ENCODE assay signal across 12 cellular contexts in the genomic region with DNA sequence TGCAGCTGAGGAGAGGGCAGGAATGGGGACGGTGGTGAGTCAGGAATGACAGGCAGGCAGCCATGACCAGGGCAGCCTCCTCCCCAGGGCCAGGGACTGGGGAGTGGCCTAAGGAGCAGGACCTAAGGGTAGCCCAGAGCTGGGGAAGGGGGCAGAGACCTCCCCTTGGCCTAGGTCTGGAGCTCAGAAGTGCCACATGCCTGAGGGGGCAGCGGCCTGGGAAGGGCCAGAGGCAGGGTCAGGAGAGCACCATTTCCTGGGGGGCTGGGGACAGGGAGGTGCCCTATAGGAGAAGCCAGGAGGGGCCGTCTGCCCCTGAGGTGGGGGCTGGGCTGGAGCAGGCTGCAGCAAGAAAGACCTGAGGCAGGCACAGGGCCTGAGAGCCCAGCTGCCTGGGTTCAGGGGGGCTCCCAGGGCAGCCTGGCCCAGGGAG. TPM values are rescaled to one million over a fixed set of nuclear protein-coding genes. Genes with fewer than 3 reads are reported as not detected.
DNase-seq lines count a peak whose midpoint lies in the region; ATAC-seq and TF ChIP-seq lines count a peak whose summit lies in the region.
"Had no signal": no experiment of that assay in that cellular context is flagged by ENCODE, and none has a peak within 500 bp of the region (broad histone marks: within the 10 kb centered on the region; RNA-seq: fewer than 3 reads in every experiment).

No MANE protein-coding gene starts in this region.

- H3K4me1 ChIP-seq in heart right ventricle, result peaks cover 17 to 73% (median 68%) of the 10 kb centered on the region in 9 donors
- H3K4me1 ChIP-seq: BE2C had no signal

- peaks cover 9 to 98% (median 56%) of the 10 kb centered on the region in 9 donors for H3K36me3 ChIP-seq in heart right ventricle

- 50 to 52% methylated on average over 3 of the region's 3 CpGs for WGBS in heart right ventricle, 2 donors

- TF ChIP-seq CTCF in heart right ventricle (IDR thresholded peaks at IDR 0.05) (no peak), GM13977 (IDR thresholded peaks at IDR 0.05; ENCODE audit: extremely low read depth, insufficient read depth, missing control alignments) (no peak)

- H3K9me3 Mint-ChIP-seq in activated naive CD8-positive, alpha-beta T cell treated with anti-CD3 and anti-CD28 coated beads, Interleukin-2, amount 50 U/mL, for 24 hours, result no peaks in the 10 kb centered on the region
- H3K9me3 Mint-ChIP-seq in memory B cell, result no peaks in the 10 kb centered on the region
- H3K9me3 Mint-ChIP-seq: naive B cell had no signal

- peak in 2 of 8 donors; percentile 5 to 37 for ATAC-seq in heart right ventricle
- no peak for ATAC-seq in activated naive CD8-positive, alpha-beta T cell treated with anti-CD3 and anti-CD28 coated beads, Interleukin-2, amount 50 U/mL, for 24 hours
- ATAC-seq in memory B cell (ENCODE audit: low read depth), result no peak
- no peak for ATAC-seq in GM19395 (IDR thresholded peaks at IDR 0.05; ENCODE audit: unreplicated experiment)

- in situ Hi-C loops in GM13977 (cut with MboI; ENCODE audit: low pct_unique_long_range_greater_than_20kb, low sequenced_read_pairs, unreplicated experiment), result no loop called here

- peaks cover 80% of the 10 kb centered on the region for H3K36me3 Mint-ChIP-seq in activated naive CD8-positive, alpha-beta T cell treated with anti-CD3 and anti-CD28 coated beads, Interleukin-2, amount 50 U/mL, for 24 hours (ENCODE audit: low read depth)
- peaks cover 43% of the 10 kb centered on the region for H3K36me3 Mint-ChIP-seq in memory B cell

- H3K4me3 Mint-ChIP-seq in activated naive CD8-positive, alpha-beta T cell treated with anti-CD3 and anti-CD28 coated beads, Interleukin-2, amount 50 U/mL, for 24 hours, result no peak overlapping the region
- H3K4me3 Mint-ChIP-seq in memory B cell, result no peak overlapping the region

- H3K27ac ChIP-seq in heart right ventricle, result peak overlapping the region in 9 of 10 donors; percentile 20 to 100 (median 100)

- H3K27ac Mint-ChIP-seq in activated naive CD8-positive, alpha-beta T cell treated with anti-CD3 and anti-CD28 coated beads, Interleukin-2, amount 50 U/mL, for 24 hours, result peak overlapping the region; percentile 89
- peak overlapping the region; percentile 55 for H3K27ac Mint-ChIP-seq in memory B cell

- no peak overlapping the region for H3K4me3 ChIP-seq in heart right ventricle

- peaks cover 67% of the 10 kb centered on the region for H3K4me1 Mint-ChIP-seq in activated naive CD8-positive, alpha-beta T cell treated with anti-CD3 and anti-CD28 coated beads, Interleukin-2, amount 50 U/mL, for 24 hours
- peaks cover 27% of the 10 kb centered on the region for H3K4me1 Mint-ChIP-seq in memory B cell

- H3K9me3 ChIP-seq in heart right ventricle, result no peaks in the 10 kb centered on the region
- H3K9me3 ChIP-seq: BE2C had no signal

- no peaks in the 10 kb centered on the region for H3K27me3 ChIP-seq in heart right ventricle
- H3K27me3 ChIP-seq: BE2C had no signal

- DNase-seq in heart right ventricle (no peak), cardiac septum (ENCODE audit: low spot score) (no peak), memory B cell (ENCODE audit: low spot score in 2 of 2) (no peak), putamen (ENCODE audit: low spot score) (no peak), GM13977 (ENCODE audit: low spot score) (no peak)
- no peak for DNase-seq in activated naive CD8-positive, alpha-beta T cell treated with anti-CD3 and anti-CD28 coated beads, Interleukin-2, amount 50 U/mL, for 24 hours
- DNase-seq in stimulated activated CD4-positive, alpha-beta T cell treated with anti-CD3 and anti-CD28 coated beads, Interleukin-12 subunit alpha, Interleukin-12 subunit beta, amount 100 ng/mL, for 4 hours, result no peak
- DNase-seq: BE2C, GDM1, naive B cell, NCI-H1105 treated with DMSO at 0.1 percent for 48 hours had no signal

- intact Hi-C loops in heart right ventricle (cut with DNase I), result no loop called here
- intact Hi-C loops in cardiac septum (cut with DNase I), result no loop called here

- H3K27me3 Mint-ChIP-seq in activated naive CD8-positive, alpha-beta T cell treated with anti-CD3 and anti-CD28 coated beads, Interleukin-2, amount 50 U/mL, for 24 hours, result no peaks in the 10 kb centered on the region
- no peaks in the 10 kb centered on the region for H3K27me3 Mint-ChIP-seq in memory B cell
- H3K27me3 Mint-ChIP-seq: naive B cell had no signal

RNA-seq across cellular contexts. Expression of gene CFLAR, which starts 20.9 kb away (rescaled TPM):
- 100 to 1,000 TPM; 171 to 257 (median 212) TPM for total RNA-seq in heart right ventricle
- 100 to 1,000 TPM in 1 of 2 donors, 10 to 100 TPM in 1; 91.5 to 164 TPM for polyA plus RNA-seq in heart right ventricle
- 193 TPM for total RNA-seq in cardiac septum

RNA-seq across cellular contexts. Expression of gene CASP10, which starts 46.0 kb away (rescaled TPM):
- total RNA-seq in heart right ventricle (10 to 100 TPM in 1 of 10 donors, 1 to 10 TPM in 9; 4.6 to 13.2 (median 5.6) TPM), cardiac septum (5.0 TPM)
- 1 to 10 TPM; 2.0 to 5.9 TPM for polyA plus RNA-seq in heart right ventricle
